ENCODE assay signal across 14 cellular contexts in the genomic region with DNA sequence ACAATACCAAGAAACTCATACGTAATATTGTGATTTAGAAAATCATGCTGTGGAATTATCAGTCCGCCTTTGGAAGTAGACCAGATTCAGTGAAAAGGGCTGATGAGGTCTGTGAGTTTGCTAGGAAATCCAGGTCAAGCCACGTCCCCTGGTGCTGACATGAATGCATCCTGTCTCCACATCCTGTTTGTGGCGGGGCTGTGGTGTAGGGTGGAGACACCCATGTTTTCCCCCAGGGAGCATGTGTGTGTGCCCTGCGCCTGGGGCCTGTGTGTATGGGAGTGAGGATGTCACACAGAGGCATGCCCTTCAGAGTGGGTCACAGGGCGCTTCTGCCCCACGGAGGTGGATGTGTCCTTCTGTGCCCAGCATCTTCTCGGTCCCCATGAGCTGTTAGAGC.
A peak's percentile ranks its signal among the peaks of the same experiment; 100 is the strongest.
DNase-seq lines count a peak whose midpoint lies in the region; ATAC-seq and TF ChIP-seq lines count a peak whose summit lies in the region.
"Had no signal": no experiment of that assay in that cellular context is flagged by ENCODE, and none has a peak within 500 bp of the region (broad histone marks: within the 10 kb centered on the region; RNA-seq: fewer than 3 reads in every experiment).

No MANE protein-coding gene starts in this region.

- no peak for TF ChIP-seq POLR2A in transverse colon (IDR thresholded peaks at IDR 0.05)

- in situ Hi-C loops in transverse colon (cut with MboI; ENCODE audit: low pct_ligation_motif_present in 1 of 4, low pct_unique_long_range_greater_than_20kb in 1 of 4, low sequenced_read_pairs in 3 of 4) = loop anchor here in 2 of 4 donors (25.0 kb wide), 2 partner anchors 264 to 939 kb away; partner anchors contain the start of gene SAMD5 (in 1 of the 2)

- intact Hi-C loops in natural killer cell (cut with micrococcal nuclease) = no loop called here
- intact Hi-C loops in transverse colon (cut with DNase I; ENCODE audit: low total_unique reads) = no loop called here

- H3K4me1 ChIP-seq in transverse colon = no peaks in the 10 kb centered on the region
- H3K4me1 ChIP-seq: body of pancreas had no signal

- H3K27me3 ChIP-seq in transverse colon = no peaks in the 10 kb centered on the region
- H3K27me3 ChIP-seq: body of pancreas had no signal

- no peak for DNase-seq in natural killer cell treated with Interleukin-12 subunit alpha and Interleukin-12 subunit beta and Interleukin-15 and Interleukin-18, amount 100 ng/mL, for 72 hours (ENCODE audit: low spot score)
- DNase-seq in natural killer cell (no peak), cardiac fibroblast (ENCODE audit: low read depth in 2 of 2) (peak; percentile 31 to 34), transverse colon (peak; percentile 15), cortex of kidney (lab: John Stamatoyannopoulos, UW) (no peak), kidney tubule cell (ENCODE audit: low spot score) (no peak)
- DNase-seq: body of pancreas, H7, kidney glomerular epithelial cell, NCI-H2081 treated with DMSO at 0.1 percent for 48 hours had no signal

- H3K27me3 Mint-ChIP-seq in natural killer cell treated with Interleukin-12 subunit alpha and Interleukin-12 subunit beta and Interleukin-15 and Interleukin-18, amount 100 ng/mL, for 72 hours = peaks cover 20 to 21% of the 10 kb centered on the region in 2 donors
- peaks cover 8% of the 10 kb centered on the region in 2 donors for H3K27me3 Mint-ChIP-seq in natural killer cell (ENCODE audit: low read depth in 2 of 2)
- H3K27me3 Mint-ChIP-seq: progenitor cell of endocrine pancreas had no signal

- peaks cover 0 to 22% of the 10 kb centered on the region in 2 donors for H3K4me1 Mint-ChIP-seq in natural killer cell treated with Interleukin-12 subunit alpha and Interleukin-12 subunit beta and Interleukin-15 and Interleukin-18, amount 100 ng/mL, for 72 hours (ENCODE audit: low read depth in 2 of 2)
- H3K4me1 Mint-ChIP-seq in natural killer cell = peaks cover 0 to 7% of the 10 kb centered on the region in 2 donors

- H3K36me3 Mint-ChIP-seq in natural killer cell treated with Interleukin-12 subunit alpha and Interleukin-12 subunit beta and Interleukin-15 and Interleukin-18, amount 100 ng/mL, for 72 hours = no peaks in the 10 kb centered on the region
- no peaks in the 10 kb centered on the region for H3K36me3 Mint-ChIP-seq in natural killer cell

- H3K36me3 ChIP-seq in transverse colon = no peaks in the 10 kb centered on the region

- H3K4me3 ChIP-seq in cardiac fibroblast (replicated peaks in 1 of 2; ENCODE audit: low read depth in 2 of 2, low read length in 2 of 2) (no peak overlapping the region), transverse colon (no peak overlapping the region)
- H3K4me3 ChIP-seq: body of pancreas had no signal

- no peaks in the 10 kb centered on the region for H3K9me3 ChIP-seq in transverse colon
- H3K9me3 ChIP-seq: body of pancreas had no signal

- peak; percentile 62 to 84 for ATAC-seq in natural killer cell treated with Interleukin-12 subunit alpha and Interleukin-12 subunit beta and Interleukin-15 and Interleukin-18, amount 100 ng/mL, for 72 hours
- no peak for ATAC-seq in natural killer cell
- peak; percentile 70 for ATAC-seq in HG03378 (IDR thresholded peaks at IDR 0.05; ENCODE audit: unreplicated experiment)
- no peak for ATAC-seq in HG03520 (IDR thresholded peaks at IDR 0.05; ENCODE audit: unreplicated experiment)
- ATAC-seq: body of pancreas had no signal

- H3K4me3 Mint-ChIP-seq in natural killer cell treated with Interleukin-12 subunit alpha and Interleukin-12 subunit beta and Interleukin-15 and Interleukin-18, amount 100 ng/mL, for 72 hours = peak overlapping the region; percentile 20
- no peak overlapping the region for H3K4me3 Mint-ChIP-seq in natural killer cell

- no peak overlapping the region for H3K27ac Mint-ChIP-seq in natural killer cell treated with Interleukin-12 subunit alpha and Interleukin-12 subunit beta and Interleukin-15 and Interleukin-18, amount 100 ng/mL, for 72 hours
- H3K27ac Mint-ChIP-seq in natural killer cell = no peak overlapping the region
- H3K27ac Mint-ChIP-seq: progenitor cell of endocrine pancreas had no signal

- TF ChIP-seq CTCF in natural killer cell (IDR thresholded peaks at IDR 0.05) (no peak), cardiac fibroblast (IDR thresholded peaks at IDR 0.05; ENCODE audit: low read depth, low read length) (no peak), transverse colon (IDR thresholded peaks at IDR 0.05) (no peak)

- no peak for TF ChIP-seq EP300 in transverse colon (IDR thresholded peaks at IDR 0.05; ENCODE audit: low read depth)

- WGBS in transverse colon (ENCODE audit: low coverage in 1 of 2), 2 donors = 86% methylated on average over 1 to 8 of the region's 8 CpGs

- H3K27ac ChIP-seq in transverse colon = no peak overlapping the region
- H3K27ac ChIP-seq: body of pancreas, C4-2B had no signal

- H3K9me3 Mint-ChIP-seq in natural killer cell treated with Interleukin-12 subunit alpha and Interleukin-12 subunit beta and Interleukin-15 and Interleukin-18, amount 100 ng/mL, for 72 hours = no peaks in the 10 kb centered on the region
- H3K9me3 Mint-ChIP-seq in natural killer cell = no peaks in the 10 kb centered on the region

Comparison
In these comparisons a context has a peak if more than half of its experiments do, and no peak if none do; other contexts are left out.
1. ATAC-seq: peak in natural killer cell treated with Interleukin-12 subunit alpha and Interleukin-12 subunit beta and Interleukin-15 and Interleukin-18, amount 100 ng/mL, for 72 hours (2 of 2) and HG03378 (single experiment); none in natural killer cell (0 of 3) and HG03520 (single experiment).
2. DNase-seq: peak in cardiac fibroblast (2 of 2) and transverse colon (single experiment); none in natural killer cell treated with Interleukin-12 subunit alpha and Interleukin-12 subunit beta and Interleukin-15 and Interleukin-18, amount 100 ng/mL, for 72 hours (single experiment), natural killer cell (single experiment), cortex of kidney (single experiment) and kidney tubule cell (single experiment).